24 cellular contexts compared by ENCODE assay signal in genomic region chr7:22543169-22543568, GRCh38.
"Had no signal": no experiment of that assay in that cellular context is flagged by ENCODE, and none has a peak within 500 bp of the region (broad histone marks: within the 10 kb centered on the region; RNA-seq: fewer than 3 reads in every experiment).

No MANE protein-coding gene starts in this region.

- DNase-seq: Karpas-422; KBM-7; MG63; NCI-H1092; NCI-H1105 treated with DMSO at 0.1 percent for 48 hours; NCI-H1417 treated with DMSO at 0.1 percent for 48 hours; NCI-H1694 treated with DMSO at 0.1 percent for 48 hours; NCI-H1930; NCI-H2081; NCI-H2107; NCI-H226; NCI-H446; NCI-H510A; NCI-H524 treated with DMSO at 0.1 percent for 48 hours; NCI-H69; NCI-H774; NK-92 treated with Interleukin-12 subunit alpha and Interleukin-12 subunit beta, amount 100 ng/mL, for 24 hours; PC-3; SHP77; SK-N-SH; SW 1271 had no signal

- H3K9ac ChIP-seq: SK-N-SH had no signal

- H3K9me3 ChIP-seq: MG63, SK-N-SH had no signal

- H3K27ac ChIP-seq: HL-60, RWPE1 had no signal

- ATAC-seq: Panc1, PC-3 had no signal

- H3K4me2 ChIP-seq: SK-N-SH had no signal

- H3K36me3 ChIP-seq: MG63 had no signal

- H3K4me3 ChIP-seq: MG63 had no signal
